Comparison of ENCODE assay signal across 8 cellular contexts in the genomic region with DNA sequence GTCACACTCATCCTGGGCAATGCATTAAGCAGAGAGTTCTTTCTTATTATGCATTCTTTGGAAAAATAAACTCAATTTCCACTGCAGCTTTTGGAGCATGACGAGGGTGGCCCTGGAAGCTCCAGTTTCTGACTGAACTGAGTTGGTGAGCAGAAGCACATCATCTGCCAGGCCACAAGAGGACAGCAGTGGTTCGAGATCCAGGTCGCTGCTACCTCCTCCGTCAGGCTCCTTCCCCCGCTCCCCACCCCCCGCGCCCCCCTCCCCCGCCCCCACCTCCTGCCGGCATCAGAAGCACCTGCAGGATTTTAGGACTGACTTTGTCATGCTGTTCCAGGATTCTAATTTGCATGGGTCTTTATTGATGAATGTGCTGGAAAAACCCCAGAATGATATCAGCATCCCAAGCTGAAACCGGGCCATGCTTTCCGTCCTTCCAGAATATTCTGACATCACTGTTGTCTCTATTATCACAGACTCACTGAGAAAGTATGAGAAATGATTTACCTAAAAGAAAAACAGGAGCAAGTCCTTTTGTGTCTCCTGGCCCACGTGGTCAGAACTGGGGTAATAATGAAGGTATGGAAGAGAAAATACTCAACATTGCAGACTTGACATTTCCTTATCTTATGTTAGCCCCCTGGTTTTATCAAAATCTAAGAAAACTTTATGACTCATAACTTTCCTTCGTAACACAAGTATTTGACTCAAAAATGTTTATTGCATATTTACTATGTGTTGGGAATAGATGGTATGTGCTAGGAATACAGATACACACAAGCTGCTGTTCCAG.
A peak's percentile ranks its signal among the peaks of the same experiment; 100 is the strongest.
DNase-seq lines count a peak whose midpoint lies in the region; ATAC-seq, FAIRE-seq and TF ChIP-seq lines count a peak whose summit lies in the region.

No MANE protein-coding gene starts in this region.

- H3K27me3 ChIP-seq in body of pancreas = no peaks in the 10 kb centered on the region
- H3K27me3 ChIP-seq in lung (ENCODE audit: control insufficient read depth, insufficient read depth) = no peaks in the 10 kb centered on the region
- peaks cover 9% of the 10 kb centered on the region for H3K27me3 ChIP-seq in suprapubic skin

- no peak for TF ChIP-seq EP300 in suprapubic skin (IDR thresholded peaks at IDR 0.05)

- no peaks in the 10 kb centered on the region for H3K36me3 Mint-ChIP-seq in activated T-cell treated with anti-CD3 and anti-CD28 coated beads, Interleukin-2, amount 50 U/mL, for 24 hours (ENCODE audit: low read depth)

- DNase-seq in COLO829 (ENCODE audit: low spot score) (peak; percentile 31), HT1080 (ENCODE audit: low read depth) (peak; percentile 22), body of pancreas (peak; percentile 53 to 74 (median 70)), lung (ENCODE audit: low spot score) (no peak), H54 (ENCODE audit: insufficient read length, low spot score) (no peak), suprapubic skin (ENCODE audit: low spot score in 2 of 2) (no peak), NCI-H524 treated with DMSO at 0.1 percent for 48 hours (lab: John Stamatoyannopoulos, UW) (no peak)
- DNase-seq in activated T-cell treated with anti-CD3 and anti-CD28 coated beads, Interleukin-2, amount 50 U/mL, for 24 hours = no peak

- no peak overlapping the region for H3K4me3 ChIP-seq in body of pancreas
- no peak overlapping the region for H3K4me3 ChIP-seq in lung
- no peak overlapping the region for H3K4me3 ChIP-seq in suprapubic skin

- no peak overlapping the region for H3K27ac Mint-ChIP-seq in activated T-cell treated with anti-CD3 and anti-CD28 coated beads, Interleukin-2, amount 50 U/mL, for 24 hours

- WGBS in body of pancreas, 2 donors = 8 to 9% methylated on average over 8 to 13 of the region's 13 CpGs
- 16 to 21% methylated on average over 9 to 13 of the region's 13 CpGs for WGBS in lung, 2 donors
- WGBS in suprapubic skin = 15% methylated on average over 13 of the region's 13 CpGs

- H3K9me3 ChIP-seq in body of pancreas = no peaks in the 10 kb centered on the region
- peaks cover 0 to 5% of the 10 kb centered on the region in 2 donors for H3K9me3 ChIP-seq in lung (ENCODE audit: control insufficient read depth in 2 of 2, insufficient read depth in 1 of 2, low read length in 1 of 2)
- no peaks in the 10 kb centered on the region for H3K9me3 ChIP-seq in suprapubic skin

- no peaks in the 10 kb centered on the region for H3K4me1 Mint-ChIP-seq in activated T-cell treated with anti-CD3 and anti-CD28 coated beads, Interleukin-2, amount 50 U/mL, for 24 hours (ENCODE audit: low read depth)

- TF ChIP-seq CTCF in body of pancreas (IDR thresholded peaks at IDR 0.05) (peak; percentile 41 to 75 (median 58)), lung (IDR thresholded peaks at IDR 0.05; ENCODE audit: control extremely low read depth, extremely low read depth) (peak; percentile 6), suprapubic skin (IDR thresholded peaks at IDR 0.05) (peak in 1 of 2 donors; percentile 52)

- intact Hi-C loops in body of pancreas (cut with DNase I) = loop anchor here (10.0 kb wide), 1 partner anchor 432 kb away; no protein-coding TSS in a partner anchor

- H3K9me3 Mint-ChIP-seq in activated T-cell treated with anti-CD3 and anti-CD28 coated beads, Interleukin-2, amount 50 U/mL, for 24 hours = peaks cover 7% of the 10 kb centered on the region

- TF ChIP-seq POLR2A in body of pancreas (IDR thresholded peaks at IDR 0.05) (no peak), H54 (IDR thresholded peaks at IDR 0.05; ENCODE audit: low read depth, low read length) (no peak), suprapubic skin (IDR thresholded peaks at IDR 0.05) (no peak)

- no peak for FAIRE-seq in H54 (lab: Jason Lieb, UNC)

- H3K36me3 ChIP-seq in body of pancreas (replicated peaks in 1 of 2; ENCODE audit: insufficient read depth in 1 of 2, low read depth in 2 of 2) (no peaks in the 10 kb centered on the region), lung (ENCODE audit: control insufficient read depth in 2 of 2, insufficient read depth in 2 of 2, low read length in 2 of 2) (no peaks in the 10 kb centered on the region), suprapubic skin (no peaks in the 10 kb centered on the region)

- ATAC-seq in body of pancreas (peak; percentile 74), lung (ENCODE audit: insufficient read depth, low FRiP score) (no peak)

- H3K4me3 Mint-ChIP-seq in activated T-cell treated with anti-CD3 and anti-CD28 coated beads, Interleukin-2, amount 50 U/mL, for 24 hours = no peak overlapping the region

- peak overlapping the region in 1 of 4 donors; percentile 36 for H3K27ac ChIP-seq in body of pancreas
- no peak overlapping the region for H3K27ac ChIP-seq in lung (ENCODE audit: low read depth in 1 of 2, low read length in 1 of 2)
- no peak overlapping the region for H3K27ac ChIP-seq in suprapubic skin

- H3K4me1 ChIP-seq in body of pancreas (no peaks in the 10 kb centered on the region), lung (ENCODE audit: control insufficient read depth in 2 of 2, insufficient read depth in 2 of 2, low read length in 2 of 2) (no peaks in the 10 kb centered on the region), suprapubic skin (no peaks in the 10 kb centered on the region)

- peaks cover 66% of the 10 kb centered on the region for H3K27me3 Mint-ChIP-seq in activated T-cell treated with anti-CD3 and anti-CD28 coated beads, Interleukin-2, amount 50 U/mL, for 24 hours

Comparison
In these comparisons a context has a peak if more than half of its experiments do, and no peak if none do; other contexts are left out.
1. DNase-seq: peak in COLO829 (single experiment), HT1080 (single experiment) and body of pancreas (4 of 4); none in lung (single experiment), H54 (single experiment), activated T-cell treated with anti-CD3 and anti-CD28 coated beads, Interleukin-2, amount 50 U/mL, for 24 hours (single experiment), suprapubic skin (0 of 2) and NCI-H524 treated with DMSO at 0.1 percent for 48 hours (single experiment).